19 cellular contexts compared by ENCODE assay signal in the genomic region with DNA sequence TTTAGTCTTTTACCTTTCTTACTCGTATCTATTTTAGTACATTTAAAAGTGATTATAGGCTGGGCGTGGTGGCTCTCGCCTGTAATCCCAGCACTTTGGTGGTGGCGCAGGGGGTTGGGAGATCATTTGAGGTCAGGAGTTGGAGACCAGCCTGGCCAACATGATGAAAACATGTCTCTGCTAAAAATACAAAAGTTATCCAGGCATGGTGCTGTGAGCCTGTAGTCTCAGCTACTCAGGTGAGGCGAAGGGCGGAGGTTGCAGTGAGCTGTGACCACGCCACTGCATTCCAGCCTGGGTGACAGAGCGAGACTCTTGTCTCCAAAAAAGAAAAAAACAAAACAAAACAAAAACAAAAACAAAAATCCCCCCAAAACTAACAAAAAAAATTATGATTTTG. TPM values are rescaled to one million over a fixed set of nuclear protein-coding genes. Genes with fewer than 3 reads are reported as not detected.
DNase-seq lines count a peak whose midpoint lies in the region; ATAC-seq and TF ChIP-seq lines count a peak whose summit lies in the region.
"Had no signal": no experiment of that assay in that cellular context is flagged by ENCODE, and none has a peak within 500 bp of the region (broad histone marks: within the 10 kb centered on the region; RNA-seq: fewer than 3 reads in every experiment).

No MANE protein-coding gene starts in this region.

- intact Hi-C loops in thyroid gland (cut with DNase I) (loop anchor here (10.0 kb wide), 1 partner anchor 53 kb away; no protein-coding TSS in a partner anchor), ascending aorta (cut with DNase I) (no loop called here)

- TF ChIP-seq CTCF in thyroid gland (IDR thresholded peaks at IDR 0.05) (peak in 1 of 6 experiments; percentile 16), ascending aorta (IDR thresholded peaks at IDR 0.05) (no peak)

- no peak for TF ChIP-seq POLR2A in thyroid gland (IDR thresholded peaks at IDR 0.05)

- H3K4me3 ChIP-seq in thyroid gland (replicated peaks in 1 of 3) (no peak overlapping the region), ascending aorta (no peak overlapping the region)
- H3K4me3 ChIP-seq: HAP-1 had no signal

- H3K27me3 Mint-ChIP-seq in stimulated activated naive CD8-positive, alpha-beta T cell treated with anti-CD3 and anti-CD28 coated beads, Interleukin-15, Interleukin-2, amounts not matched to agents 100 ng/mL and 50 ng/mL, for 24 hours, result no peaks in the 10 kb centered on the region
- no peaks in the 10 kb centered on the region for H3K27me3 Mint-ChIP-seq in activated T-helper 17 cell treated with anti-CD3 and anti-CD28 coated beads, Interleukin-2, amount 50 U/mL, for 72 hours
- no peaks in the 10 kb centered on the region for H3K27me3 Mint-ChIP-seq in naive thymus-derived CD8-positive, alpha-beta T cell

- H3K9me3 ChIP-seq in thyroid gland (no peaks in the 10 kb centered on the region), ascending aorta (no peaks in the 10 kb centered on the region)
- H3K9me3 ChIP-seq: HAP-1 had no signal

- H3K36me3 ChIP-seq in thyroid gland (no peaks in the 10 kb centered on the region), ascending aorta (no peaks in the 10 kb centered on the region)
- H3K36me3 ChIP-seq: HAP-1 had no signal

- peak overlapping the region; percentile 84 to 94 (median 90) for H3K27ac ChIP-seq in thyroid gland
- no peak overlapping the region for H3K27ac ChIP-seq in ascending aorta

- H3K4me3 Mint-ChIP-seq in stimulated activated naive CD8-positive, alpha-beta T cell treated with anti-CD3 and anti-CD28 coated beads, Interleukin-15, Interleukin-2, amounts not matched to agents 100 ng/mL and 50 ng/mL, for 24 hours, result no peak overlapping the region
- no peak overlapping the region for H3K4me3 Mint-ChIP-seq in activated T-helper 17 cell treated with anti-CD3 and anti-CD28 coated beads, Interleukin-2, amount 50 U/mL, for 72 hours
- H3K4me3 Mint-ChIP-seq in naive thymus-derived CD8-positive, alpha-beta T cell, result peak overlapping the region in 1 of 10 donors; percentile 8
- H3K4me3 Mint-ChIP-seq: B cell had no signal

- POLR2A ChIA-PET in naive thymus-derived CD8-positive, alpha-beta T cell (lab: Charles Lee), result no interaction called here

- H3K27ac Mint-ChIP-seq in stimulated activated naive CD8-positive, alpha-beta T cell treated with anti-CD3 and anti-CD28 coated beads, Interleukin-15, Interleukin-2, amounts not matched to agents 100 ng/mL and 50 ng/mL, for 24 hours, result peak overlapping the region; percentile 26
- H3K27ac Mint-ChIP-seq in activated T-helper 17 cell treated with anti-CD3 and anti-CD28 coated beads, Interleukin-2, amount 50 U/mL, for 72 hours, result peak overlapping the region; percentile 53
- peak overlapping the region in 9 of 10 donors; percentile 23 to 91 (median 69) for H3K27ac Mint-ChIP-seq in naive thymus-derived CD8-positive, alpha-beta T cell
- H3K27ac Mint-ChIP-seq: B cell had no signal

- 35 to 45% methylated on average over 8 of the region's 8 CpGs for WGBS in thyroid gland, 2 donors

- no peak for ATAC-seq in stimulated activated naive CD8-positive, alpha-beta T cell treated with anti-CD3 and anti-CD28 coated beads, Interleukin-15, Interleukin-2, amounts not matched to agents 100 U/mL and 50 U/mL, for 24 hours
- no peak for ATAC-seq in activated T-helper 17 cell treated with anti-CD3 and anti-CD28 coated beads, Interleukin-2, amount 50 U/mL, for 72 hours (replicated peaks)
- no peak for ATAC-seq in naive thymus-derived CD8-positive, alpha-beta T cell
- ATAC-seq in GM19395 (IDR thresholded peaks at IDR 0.05; ENCODE audit: unreplicated experiment) (no peak), HG02588 (IDR thresholded peaks at IDR 0.05; ENCODE audit: unreplicated experiment) (no peak)
- ATAC-seq: Panc1, Right ventricle myocardium inferior had no signal

- no peaks in the 10 kb centered on the region for H3K9me3 Mint-ChIP-seq in stimulated activated naive CD8-positive, alpha-beta T cell treated with anti-CD3 and anti-CD28 coated beads, Interleukin-15, Interleukin-2, amounts not matched to agents 100 ng/mL and 50 ng/mL, for 24 hours
- no peaks in the 10 kb centered on the region for H3K9me3 Mint-ChIP-seq in activated T-helper 17 cell treated with anti-CD3 and anti-CD28 coated beads, Interleukin-2, amount 50 U/mL, for 72 hours
- H3K9me3 Mint-ChIP-seq in naive thymus-derived CD8-positive, alpha-beta T cell, result no peaks in the 10 kb centered on the region

- H3K4me1 ChIP-seq in thyroid gland (peaks cover 73 to 77% of the 10 kb centered on the region in 2 donors), ascending aorta (no peaks in the 10 kb centered on the region)

- peaks cover 16% of the 10 kb centered on the region for H3K36me3 Mint-ChIP-seq in stimulated activated naive CD8-positive, alpha-beta T cell treated with anti-CD3 and anti-CD28 coated beads, Interleukin-15, Interleukin-2, amounts not matched to agents 100 ng/mL and 50 ng/mL, for 24 hours (ENCODE audit: low read depth)
- peaks cover 55% of the 10 kb centered on the region for H3K36me3 Mint-ChIP-seq in activated T-helper 17 cell treated with anti-CD3 and anti-CD28 coated beads, Interleukin-2, amount 50 U/mL, for 72 hours (ENCODE audit: low read depth)
- peaks cover 0 to 38% (median 5%) of the 10 kb centered on the region in 3 donors for H3K36me3 Mint-ChIP-seq in naive thymus-derived CD8-positive, alpha-beta T cell

- no peak for DNase-seq in stimulated activated naive CD8-positive, alpha-beta T cell treated with anti-CD3 and anti-CD28 coated beads, Interleukin-15, Interleukin-2, amounts not matched to agents 100 U/mL and 50 U/mL, for 24 hours
- DNase-seq in naive thymus-derived CD8-positive, alpha-beta T cell, result no peak
- peak; percentile 93 for DNase-seq in thyroid gland
- DNase-seq in ascending aorta (ENCODE audit: low spot score in 2 of 2), result no peak
- DNase-seq: COR-L47, IMR-90, Kasumi-1, NCI-H1105 treated with DMSO at 0.1 percent for 48 hours, NCI-H187, NCI-H446, NCI-H748 treated with DMSO at 0.1 percent for 48 hours had no signal

- H3K27me3 ChIP-seq in thyroid gland (no peaks in the 10 kb centered on the region), ascending aorta (no peaks in the 10 kb centered on the region)

- peaks cover 94% of the 10 kb centered on the region for H3K4me1 Mint-ChIP-seq in stimulated activated naive CD8-positive, alpha-beta T cell treated with anti-CD3 and anti-CD28 coated beads, Interleukin-15, Interleukin-2, amounts not matched to agents 100 ng/mL and 50 ng/mL, for 24 hours (ENCODE audit: low read depth)
- H3K4me1 Mint-ChIP-seq in activated T-helper 17 cell treated with anti-CD3 and anti-CD28 coated beads, Interleukin-2, amount 50 U/mL, for 72 hours, result peaks cover 40% of the 10 kb centered on the region
- H3K4me1 Mint-ChIP-seq in naive thymus-derived CD8-positive, alpha-beta T cell, result peaks cover 55 to 97% (median 93%) of the 10 kb centered on the region in 4 donors
- H3K4me1 Mint-ChIP-seq: B cell had no signal

RNA-seq across cellular contexts. Expression of gene PRKCQ, which starts 12.2 kb away (rescaled TPM):
- total RNA-seq in activated T-helper 17 cell treated with anti-CD3 and anti-CD28 coated beads, Interleukin-2, amount 50 U/mL, for 72 hours, result 10 to 100 TPM; 35.3 to 37.8 TPM
- 10 to 100 TPM; 59.3 to 60.0 TPM for total RNA-seq in naive thymus-derived CD8-positive, alpha-beta T cell
- polyA plus RNA-seq in naive thymus-derived CD8-positive, alpha-beta T cell, result 10 to 100 TPM; 30.9 to 51.6 (median 37.6) TPM
- total RNA-seq in thyroid gland (10 to 100 TPM; 24.2 to 45.7 (median 34.5) TPM), ascending aorta (not detected)

Comparison
In these comparisons a context has a peak if more than half of its experiments do, and no peak if none do; other contexts are left out.
1. DNase-seq: peak in thyroid gland (2 of 2); none in stimulated activated naive CD8-positive, alpha-beta T cell treated with anti-CD3 and anti-CD28 coated beads, Interleukin-15, Interleukin-2, amounts not matched to agents 100 U/mL and 50 U/mL, for 24 hours (single experiment), naive thymus-derived CD8-positive, alpha-beta T cell (0 of 10) and ascending aorta (0 of 2).
2. H3K27ac ChIP-seq: peak in thyroid gland (3 of 3); none in ascending aorta (0 of 2).
3. RNA of gene PRKCQ, which starts 12.2 kb away (total RNA-seq): 59.3 to 60.0 TPM in naive thymus-derived CD8-positive, alpha-beta T cell, 35.3 to 37.8 TPM in activated T-helper 17 cell treated with anti-CD3 and anti-CD28 coated beads, Interleukin-2, amount 50 U/mL, for 72 hours and 24.2 to 45.7 TPM in thyroid gland; not detected in ascending aorta (single experiment); every median in the first group is over 10 times any median in the second.
4. Peak in every context shown above with its lines, with median percentiles within 50 percentile points of each other: H3K27ac Mint-ChIP-seq.